Comparison of ENCODE assay signal across 8 cellular contexts in genomic region chr4:2937146-2937857, GRCh38. TPM values are rescaled to one million over a fixed set of nuclear protein-coding genes. Genes with fewer than 3 reads are reported as not detected.
A peak's percentile ranks its signal among the peaks of the same experiment; 100 is the strongest.
DNase-seq lines count a peak whose midpoint lies in the region; ATAC-seq and TF ChIP-seq lines count a peak whose summit lies in the region.

No MANE protein-coding gene starts in this region.

- H3K36me3 ChIP-seq in DOHH2 (ENCODE audit: control insufficient read depth, low read length) = peaks cover 68% of the 10 kb centered on the region
- peaks cover 21 to 31% of the 10 kb centered on the region in 2 donors for H3K36me3 ChIP-seq in body of pancreas (replicated peaks in 1 of 2; ENCODE audit: insufficient read depth in 1 of 2, low read depth in 2 of 2)

- H3F3A ChIP-seq in DOHH2 (ENCODE audit: control insufficient read depth, insufficient read depth) = peaks cover 26% of the 10 kb centered on the region

- H3K27ac Mint-ChIP-seq in osteocyte (ENCODE audit: unreplicated experiment) = peak overlapping the region; percentile 19

- H3K9me2 ChIP-seq in DOHH2 (replicated peaks; ENCODE audit: control insufficient read depth, low read length) = no peaks in the 10 kb centered on the region

- DNase-seq in HT-29 (ENCODE audit: low spot score) (peak; percentile 82), body of pancreas (peak in 3 of 4 donors; percentile 41 to 58 (median 41)), osteocyte (ENCODE audit: extremely low spot score, unreplicated experiment) (no peak), amniotic stem cell (lab: John Stamatoyannopoulos, UW) (no peak), NCI-H82 (lab: John Stamatoyannopoulos, UW) (no peak)

- H3K4me3 Mint-ChIP-seq in osteocyte (ENCODE audit: unreplicated experiment) = no peak overlapping the region

- H3K27me3 ChIP-seq in DOHH2 (ENCODE audit: control insufficient read depth, low read length) (no peaks in the 10 kb centered on the region), body of pancreas (no peaks in the 10 kb centered on the region)

- TF ChIP-seq POLR2A in body of pancreas (IDR thresholded peaks at IDR 0.05) = peak in 1 of 3 donors; percentile 4

- peaks cover 34% of the 10 kb centered on the region for H3K79me2 ChIP-seq in DOHH2 (ENCODE audit: control insufficient read depth, low read length)

- TF ChIP-seq CTCF in DOHH2 (IDR thresholded peaks at IDR 0.05; ENCODE audit: low read depth, low read length, poor library complexity, severe bottlenecking) = no peak
- no peak for TF ChIP-seq CTCF in body of pancreas (IDR thresholded peaks at IDR 0.05)
- TF ChIP-seq CTCF in osteocyte (IDR thresholded peaks at IDR 0.05) = no peak

- WGBS in body of pancreas, 2 donors = 64 to 66% methylated on average over 16 to 23 of the region's 23 CpGs

- peak; percentile 16 for ATAC-seq in body of pancreas
- ATAC-seq in GM19452 (IDR thresholded peaks at IDR 0.05; ENCODE audit: unreplicated experiment) = no peak
- ATAC-seq in HG03520 (IDR thresholded peaks at IDR 0.05; ENCODE audit: unreplicated experiment) = no peak

- peak overlapping the region; percentile 85 for H3K4me3 ChIP-seq in DOHH2 (ENCODE audit: low read length)
- no peak overlapping the region for H3K4me3 ChIP-seq in body of pancreas

- no peaks in the 10 kb centered on the region for H4K20me1 ChIP-seq in DOHH2 (ENCODE audit: control insufficient read depth, insufficient read depth, low read depth, low read length)

- H3K9me3 Mint-ChIP-seq in osteocyte (ENCODE audit: unreplicated experiment) = no peaks in the 10 kb centered on the region

- H3K9me3 ChIP-seq in DOHH2 (ENCODE audit: control insufficient read depth, insufficient read depth, low read length) (no peaks in the 10 kb centered on the region), body of pancreas (no peaks in the 10 kb centered on the region)

- H3K4me1 ChIP-seq in DOHH2 (ENCODE audit: control insufficient read depth, low read length) = peaks cover 53% of the 10 kb centered on the region
- peaks cover 40% of the 10 kb centered on the region for H3K4me1 ChIP-seq in body of pancreas

- peak overlapping the region; percentile 91 for H3K4me2 ChIP-seq in DOHH2 (ENCODE audit: low read length)

- peaks cover 22% of the 10 kb centered on the region for H3K36me3 Mint-ChIP-seq in osteocyte (ENCODE audit: unreplicated experiment)

- intact Hi-C loops in body of pancreas (cut with DNase I) = loop anchor here (5.0 kb wide), 1 partner anchor 180 kb away; the partner anchor contains the start of gene TNIP2

- no peaks in the 10 kb centered on the region for H3K27me3 Mint-ChIP-seq in osteocyte (ENCODE audit: unreplicated experiment)

- H3K27ac ChIP-seq in DOHH2 (ENCODE audit: low read depth, low read length) (peak overlapping the region; percentile 51), body of pancreas (peak overlapping the region in 2 of 4 donors; percentile 31 to 34)

- H3K4me1 Mint-ChIP-seq in osteocyte (ENCODE audit: unreplicated experiment) = peaks cover 24% of the 10 kb centered on the region

RNA-seq across cellular contexts. Expression of gene NOP14, which starts 25.9 kb away (rescaled TPM):
- 26.2 and 29.2 TPM in 2 replicates for total RNA-seq in HT-29 (2014; rRNA removed; shearing (Covaris generic))
- 10 to 100 TPM; 20.0 to 20.1 TPM for total RNA-seq in body of pancreas
- 29.3 and 29.6 TPM in 2 replicates for total RNA-seq in osteocyte

RNA-seq across cellular contexts. Expression of gene GRK4, which starts 26.1 kb away (rescaled TPM):
- total RNA-seq in HT-29 (2014; rRNA removed; shearing (Covaris generic)) = 2.3 and 3.7 TPM in 2 replicates
- total RNA-seq in body of pancreas = 10 to 100 TPM in 1 of 2 donors, 1 to 10 TPM in 1; 6.5 to 14.5 TPM
- 10.5 and 11.7 TPM in 2 replicates for total RNA-seq in osteocyte

Comparison
In these comparisons a context has a peak if more than half of its experiments do, and no peak if none do; other contexts are left out.
1. DNase-seq: peak in HT-29 (single experiment) and body of pancreas (3 of 4); none in osteocyte (single experiment), amniotic stem cell (single experiment) and NCI-H82 (single experiment).